ENCODE assay signal across 21 cellular contexts in the genomic region with DNA sequence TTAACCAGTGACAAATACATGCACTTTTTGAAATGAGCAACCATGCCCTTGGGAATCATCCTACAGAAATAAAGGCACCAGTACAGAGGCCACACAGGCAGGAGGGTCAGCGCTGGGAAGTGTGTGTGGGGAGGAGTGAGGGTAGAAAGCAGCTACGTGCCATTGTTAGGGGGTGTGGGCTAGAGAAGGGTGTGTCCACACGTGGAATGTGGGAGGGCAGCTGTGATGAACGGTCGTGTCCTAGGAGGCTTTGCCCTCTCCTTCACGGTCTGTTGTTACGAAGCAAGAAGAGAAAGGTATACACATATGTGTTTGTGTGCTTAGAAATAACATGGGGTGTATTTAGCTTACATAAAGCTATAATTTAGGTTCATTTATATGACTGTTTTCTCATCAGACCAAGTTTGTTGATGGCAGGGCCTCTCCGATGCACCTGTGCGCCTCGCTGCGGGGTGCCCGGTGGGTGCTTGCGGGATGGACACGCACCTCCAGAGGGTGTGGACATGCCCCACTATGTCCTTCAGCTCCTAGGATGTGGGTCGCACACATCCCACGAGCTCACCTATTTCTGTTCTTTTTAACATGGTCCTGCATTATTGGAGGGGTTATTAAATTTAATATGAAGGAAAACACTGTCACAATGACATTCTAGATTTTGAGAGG.
"Had no signal": no experiment of that assay in that cellular context is flagged by ENCODE, and none has a peak within 500 bp of the region (broad histone marks: within the 10 kb centered on the region; RNA-seq: fewer than 3 reads in every experiment).

No MANE protein-coding gene starts in this region.

- H3K9me3 Mint-ChIP-seq: activated naive CD4-positive, alpha-beta T cell treated with anti-CD3 and anti-CD28 coated beads, Interleukin-2, amount 50 U/mL, for 24 hours; activated T-cell treated with anti-CD3 and anti-CD28 coated beads, Interleukin-2, amount 50 U/mL, for 72 hours; dendritic cell treated with granulocyte-macrophage colony-stimulating factor and Interleukin-4, amounts not matched to agents 40 ng/mL and 50 ng/mL, for 4 days; memory B cell; naive B cell; stimulated activated naive CD8-positive, alpha-beta T cell treated with anti-CD3 and anti-CD28 coated beads, Interleukin-15, Interleukin-2, amounts not matched to agents 100 ng/mL and 50 ng/mL, for 24 hours; T-helper 2 cell treated with Interferon-gamma antibody and Interleukin-4, amounts not matched to agents 5 μg/mL and 100 μg/mL, for 36 hours had no signal

- DNase-seq: activated CD4-positive, alpha-beta T cell treated with anti-CD3 and anti-CD28 coated beads, Interleukin-2, amount 50 U/mL, for 1 hour; activated CD8-positive, alpha-beta memory T cell treated with anti-CD3 and anti-CD28 coated beads, Interleukin-2, amount 50 U/mL, for 4 hours; activated effector memory CD4-positive, alpha-beta T cell treated with anti-CD3 and anti-CD28 coated beads, Interleukin-2, amount 50 U/mL, for 16 hours; activated T-cell treated with anti-CD3 and anti-CD28 coated beads, Interleukin-2, amount 50 U/mL, for 72 hours; adrenal gland; effector memory CD4-positive, alpha-beta T cell; foreskin fibroblast; hippocampal formation; left ventricle myocardium superior; mucosa of descending colon; naive B cell; retina; stimulated activated CD4-positive, alpha-beta T cell treated with anti-CD3 and anti-CD28 coated beads, Interleukin-2, amount 100 ng/mL, for 24 hours; SW 1271; transverse colon had no signal

- H3K4me3 Mint-ChIP-seq: activated naive CD4-positive, alpha-beta T cell treated with anti-CD3 and anti-CD28 coated beads, Interleukin-2, amount 50 U/mL, for 24 hours; activated T-cell treated with anti-CD3 and anti-CD28 coated beads, Interleukin-2, amount 50 U/mL, for 72 hours; dendritic cell treated with granulocyte-macrophage colony-stimulating factor and Interleukin-4, amounts not matched to agents 40 ng/mL and 50 ng/mL, for 4 days; memory B cell; stimulated activated naive CD8-positive, alpha-beta T cell treated with anti-CD3 and anti-CD28 coated beads, Interleukin-15, Interleukin-2, amounts not matched to agents 100 ng/mL and 50 ng/mL, for 24 hours; T-helper 2 cell treated with Interferon-gamma antibody and Interleukin-4, amounts not matched to agents 5 μg/mL and 100 μg/mL, for 36 hours had no signal

- ATAC-seq: activated CD4-positive, CD25-positive, alpha-beta regulatory T cell treated with anti-CD3 and anti-CD28 coated beads, Interleukin-2, amount 50 U/mL, for 24 hours; activated T-cell treated with anti-CD3 and anti-CD28 coated beads, Interleukin-2, amount 50 U/mL, for 72 hours; left ventricle myocardium superior; mucosa of descending colon had no signal

- H3K27ac Mint-ChIP-seq: activated naive CD4-positive, alpha-beta T cell treated with anti-CD3 and anti-CD28 coated beads, Interleukin-2, amount 50 U/mL, for 24 hours; activated T-cell treated with anti-CD3 and anti-CD28 coated beads, Interleukin-2, amount 50 U/mL, for 72 hours; dendritic cell treated with granulocyte-macrophage colony-stimulating factor and Interleukin-4, amounts not matched to agents 40 ng/mL and 50 ng/mL, for 4 days; memory B cell; stimulated activated naive CD8-positive, alpha-beta T cell treated with anti-CD3 and anti-CD28 coated beads, Interleukin-15, Interleukin-2, amounts not matched to agents 100 ng/mL and 50 ng/mL, for 24 hours; T-helper 2 cell treated with Interferon-gamma antibody and Interleukin-4, amounts not matched to agents 5 μg/mL and 100 μg/mL, for 36 hours had no signal

- H3K27me3 Mint-ChIP-seq: activated naive CD4-positive, alpha-beta T cell treated with anti-CD3 and anti-CD28 coated beads, Interleukin-2, amount 50 U/mL, for 24 hours; dendritic cell treated with granulocyte-macrophage colony-stimulating factor and Interleukin-4, amounts not matched to agents 40 ng/mL and 50 ng/mL, for 4 days; memory B cell; naive B cell; stimulated activated naive CD8-positive, alpha-beta T cell treated with anti-CD3 and anti-CD28 coated beads, Interleukin-15, Interleukin-2, amounts not matched to agents 100 ng/mL and 50 ng/mL, for 24 hours had no signal

- H3K4me1 Mint-ChIP-seq: activated naive CD4-positive, alpha-beta T cell treated with anti-CD3 and anti-CD28 coated beads, Interleukin-2, amount 50 U/mL, for 24 hours; memory B cell; naive B cell had no signal
